In the genomic region with DNA sequence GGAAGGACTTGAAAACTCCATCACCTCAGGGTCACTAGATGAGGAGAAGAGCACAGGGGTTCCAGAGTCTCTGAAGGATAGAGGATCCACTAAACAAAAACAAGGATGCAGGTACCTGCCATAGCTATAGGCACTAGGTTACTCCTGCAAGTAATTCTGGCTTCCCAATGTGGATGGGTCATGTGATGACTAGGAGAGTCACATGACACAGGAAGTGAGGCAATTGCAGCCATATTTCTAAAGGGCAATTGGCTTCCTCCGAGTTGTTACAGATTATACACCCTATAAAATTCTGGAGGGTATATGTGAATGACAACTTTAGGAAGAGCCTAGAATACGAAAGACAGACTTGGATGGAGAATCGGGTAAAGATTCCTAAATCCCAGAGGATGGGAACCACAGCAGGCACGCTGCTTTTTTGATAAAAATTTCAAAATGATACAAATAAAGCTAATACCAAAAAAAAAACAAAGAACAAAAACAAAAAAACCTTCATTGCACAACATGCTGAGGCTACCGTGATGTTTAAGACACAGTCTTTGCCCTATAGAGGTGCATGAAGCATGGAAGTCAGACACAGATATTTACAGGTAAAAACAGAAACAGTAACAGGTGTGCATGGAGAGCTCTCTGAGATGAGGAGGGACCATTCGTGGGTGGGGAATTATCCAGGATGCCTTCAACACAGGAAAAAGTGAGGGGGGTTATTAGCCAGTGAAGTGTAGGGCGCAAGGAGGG, we compare ENCODE assay signal across 1 cellular context.
A peak's percentile ranks its signal among the peaks of the same experiment; 100 is the strongest.
TF ChIP-seq lines count a peak whose summit lies in the region.

No MANE protein-coding gene starts in this region.

TF ChIP-seq in K562, 482 proteins besides CTCF, POLR2A, EP300 and RAD21 (continued from another document and continues in another):
- TF ChIP-seq MEF2A (IDR thresholded peaks at IDR 0.05; ENCODE audit: control insufficient read depth, low read depth, low read length), result no peak
- no peak for TF ChIP-seq ZBTB7A (IDR thresholded peaks at IDR 0.05; ENCODE audit: borderline replicate concordance, control insufficient read depth, low read depth, low read length)
- TF ChIP-seq PYGO2 (tag; IDR thresholded peaks at IDR 0.05), result no peak
- TF ChIP-seq, protein P1, sequence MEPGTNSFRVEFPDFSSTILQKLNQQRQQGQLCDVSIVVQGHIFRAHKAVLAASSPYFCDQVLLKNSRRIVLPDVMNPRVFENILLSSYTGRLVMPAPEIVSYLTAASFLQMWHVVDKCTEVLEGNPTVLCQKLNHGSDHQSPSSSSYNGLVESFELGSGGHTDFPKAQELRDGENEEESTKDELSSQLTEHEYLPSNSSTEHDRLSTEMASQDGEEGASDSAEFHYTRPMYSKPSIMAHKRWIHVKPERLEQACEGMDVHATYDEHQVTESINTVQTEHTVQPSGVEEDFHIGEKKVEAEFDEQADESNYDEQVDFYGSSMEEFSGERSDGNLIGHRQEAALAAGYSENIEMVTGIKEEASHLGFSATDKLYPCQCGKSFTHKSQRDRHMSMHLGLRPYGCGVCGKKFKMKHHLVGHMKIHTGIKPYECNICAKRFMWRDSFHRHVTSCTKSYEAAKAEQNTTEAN (CRISPR knock-in tag; IDR thresholded peaks at IDR 0.05), result no peak
- TF ChIP-seq HMGN3 (IDR thresholded peaks at IDR 0.05; ENCODE audit: borderline replicate concordance, extremely low read depth, insufficient read length, low read depth, low read length), result no peak
- 0 out of 2 replicates have a peak, but pooled peaks have one; percentile 25 for TF ChIP-seq SIN3B (IDR thresholded peaks at IDR 0.05; ENCODE audit: low read depth)
- TF ChIP-seq ZNF311 (CRISPR knock-in tag; IDR thresholded peaks at IDR 0.05), result no peak
- no peak for TF ChIP-seq MAFK (IDR thresholded peaks at IDR 0.05; ENCODE audit: low read length)
- no peak for TF ChIP-seq ZNF146 (CRISPR knock-in tag; IDR thresholded peaks at IDR 0.05; ENCODE audit: unreplicated experiment)
- TF ChIP-seq ARID3B (CRISPR knock-in tag; IDR thresholded peaks at IDR 0.05; ENCODE audit: borderline replicate concordance), result no peak
- TF ChIP-seq MAZ (CRISPR knock-in tag; conservative IDR thresholded peaks at IDR 0.05 in 1 of 2, IDR thresholded peaks at IDR 0.05 in 1 of 2), result no peak
- 0 out of 2 replicates have a peak, but pooled peaks have one; percentile 7 for TF ChIP-seq ZNF766 (CRISPR knock-in tag; conservative IDR thresholded peaks at IDR 0.05)
- no peak for TF ChIP-seq KDM5B (IDR thresholded peaks at IDR 0.05; ENCODE audit: insufficient replicate concordance, low read depth, low read length)
- TF ChIP-seq, protein P2, sequence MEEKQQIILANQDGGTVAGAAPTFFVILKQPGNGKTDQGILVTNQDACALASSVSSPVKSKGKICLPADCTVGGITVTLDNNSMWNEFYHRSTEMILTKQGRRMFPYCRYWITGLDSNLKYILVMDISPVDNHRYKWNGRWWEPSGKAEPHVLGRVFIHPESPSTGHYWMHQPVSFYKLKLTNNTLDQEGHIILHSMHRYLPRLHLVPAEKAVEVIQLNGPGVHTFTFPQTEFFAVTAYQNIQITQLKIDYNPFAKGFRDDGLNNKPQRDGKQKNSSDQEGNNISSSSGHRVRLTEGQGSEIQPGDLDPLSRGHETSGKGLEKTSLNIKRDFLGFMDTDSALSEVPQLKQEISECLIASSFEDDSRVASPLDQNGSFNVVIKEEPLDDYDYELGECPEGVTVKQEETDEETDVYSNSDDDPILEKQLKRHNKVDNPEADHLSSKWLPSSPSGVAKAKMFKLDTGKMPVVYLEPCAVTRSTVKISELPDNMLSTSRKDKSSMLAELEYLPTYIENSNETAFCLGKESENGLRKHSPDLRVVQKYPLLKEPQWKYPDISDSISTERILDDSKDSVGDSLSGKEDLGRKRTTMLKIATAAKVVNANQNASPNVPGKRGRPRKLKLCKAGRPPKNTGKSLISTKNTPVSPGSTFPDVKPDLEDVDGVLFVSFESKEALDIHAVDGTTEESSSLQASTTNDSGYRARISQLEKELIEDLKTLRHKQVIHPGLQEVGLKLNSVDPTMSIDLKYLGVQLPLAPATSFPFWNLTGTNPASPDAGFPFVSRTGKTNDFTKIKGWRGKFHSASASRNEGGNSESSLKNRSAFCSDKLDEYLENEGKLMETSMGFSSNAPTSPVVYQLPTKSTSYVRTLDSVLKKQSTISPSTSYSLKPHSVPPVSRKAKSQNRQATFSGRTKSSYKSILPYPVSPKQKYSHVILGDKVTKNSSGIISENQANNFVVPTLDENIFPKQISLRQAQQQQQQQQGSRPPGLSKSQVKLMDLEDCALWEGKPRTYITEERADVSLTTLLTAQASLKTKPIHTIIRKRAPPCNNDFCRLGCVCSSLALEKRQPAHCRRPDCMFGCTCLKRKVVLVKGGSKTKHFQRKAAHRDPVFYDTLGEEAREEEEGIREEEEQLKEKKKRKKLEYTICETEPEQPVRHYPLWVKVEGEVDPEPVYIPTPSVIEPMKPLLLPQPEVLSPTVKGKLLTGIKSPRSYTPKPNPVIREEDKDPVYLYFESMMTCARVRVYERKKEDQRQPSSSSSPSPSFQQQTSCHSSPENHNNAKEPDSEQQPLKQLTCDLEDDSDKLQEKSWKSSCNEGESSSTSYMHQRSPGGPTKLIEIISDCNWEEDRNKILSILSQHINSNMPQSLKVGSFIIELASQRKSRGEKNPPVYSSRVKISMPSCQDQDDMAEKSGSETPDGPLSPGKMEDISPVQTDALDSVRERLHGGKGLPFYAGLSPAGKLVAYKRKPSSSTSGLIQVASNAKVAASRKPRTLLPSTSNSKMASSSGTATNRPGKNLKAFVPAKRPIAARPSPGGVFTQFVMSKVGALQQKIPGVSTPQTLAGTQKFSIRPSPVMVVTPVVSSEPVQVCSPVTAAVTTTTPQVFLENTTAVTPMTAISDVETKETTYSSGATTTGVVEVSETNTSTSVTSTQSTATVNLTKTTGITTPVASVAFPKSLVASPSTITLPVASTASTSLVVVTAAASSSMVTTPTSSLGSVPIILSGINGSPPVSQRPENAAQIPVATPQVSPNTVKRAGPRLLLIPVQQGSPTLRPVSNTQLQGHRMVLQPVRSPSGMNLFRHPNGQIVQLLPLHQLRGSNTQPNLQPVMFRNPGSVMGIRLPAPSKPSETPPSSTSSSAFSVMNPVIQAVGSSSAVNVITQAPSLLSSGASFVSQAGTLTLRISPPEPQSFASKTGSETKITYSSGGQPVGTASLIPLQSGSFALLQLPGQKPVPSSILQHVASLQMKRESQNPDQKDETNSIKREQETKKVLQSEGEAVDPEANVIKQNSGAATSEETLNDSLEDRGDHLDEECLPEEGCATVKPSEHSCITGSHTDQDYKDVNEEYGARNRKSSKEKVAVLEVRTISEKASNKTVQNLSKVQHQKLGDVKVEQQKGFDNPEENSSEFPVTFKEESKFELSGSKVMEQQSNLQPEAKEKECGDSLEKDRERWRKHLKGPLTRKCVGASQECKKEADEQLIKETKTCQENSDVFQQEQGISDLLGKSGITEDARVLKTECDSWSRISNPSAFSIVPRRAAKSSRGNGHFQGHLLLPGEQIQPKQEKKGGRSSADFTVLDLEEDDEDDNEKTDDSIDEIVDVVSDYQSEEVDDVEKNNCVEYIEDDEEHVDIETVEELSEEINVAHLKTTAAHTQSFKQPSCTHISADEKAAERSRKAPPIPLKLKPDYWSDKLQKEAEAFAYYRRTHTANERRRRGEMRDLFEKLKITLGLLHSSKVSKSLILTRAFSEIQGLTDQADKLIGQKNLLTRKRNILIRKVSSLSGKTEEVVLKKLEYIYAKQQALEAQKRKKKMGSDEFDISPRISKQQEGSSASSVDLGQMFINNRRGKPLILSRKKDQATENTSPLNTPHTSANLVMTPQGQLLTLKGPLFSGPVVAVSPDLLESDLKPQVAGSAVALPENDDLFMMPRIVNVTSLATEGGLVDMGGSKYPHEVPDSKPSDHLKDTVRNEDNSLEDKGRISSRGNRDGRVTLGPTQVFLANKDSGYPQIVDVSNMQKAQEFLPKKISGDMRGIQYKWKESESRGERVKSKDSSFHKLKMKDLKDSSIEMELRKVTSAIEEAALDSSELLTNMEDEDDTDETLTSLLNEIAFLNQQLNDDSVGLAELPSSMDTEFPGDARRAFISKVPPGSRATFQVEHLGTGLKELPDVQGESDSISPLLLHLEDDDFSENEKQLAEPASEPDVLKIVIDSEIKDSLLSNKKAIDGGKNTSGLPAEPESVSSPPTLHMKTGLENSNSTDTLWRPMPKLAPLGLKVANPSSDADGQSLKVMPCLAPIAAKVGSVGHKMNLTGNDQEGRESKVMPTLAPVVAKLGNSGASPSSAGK (IDR thresholded peaks at IDR 0.05), result no peak
- peak; percentile 84 for TF ChIP-seq ELF2 (CRISPR knock-in tag; IDR thresholded peaks at IDR 0.05)
- no peak for TF ChIP-seq EHMT2 (IDR thresholded peaks at IDR 0.05)
- TF ChIP-seq ZNF668 (CRISPR knock-in tag; IDR thresholded peaks at IDR 0.05), result no peak
- TF ChIP-seq ZNF584 (CRISPR knock-in tag; IDR thresholded peaks at IDR 0.05; ENCODE audit: low read depth), result no peak; the same call in 1 of the 2 replicates
- TF ChIP-seq MCM3 (IDR thresholded peaks at IDR 0.05), result no peak
- peak; percentile 97 for TF ChIP-seq PHF20 (IDR thresholded peaks at IDR 0.05; ENCODE audit: partially characterized antibody)
- no peak for TF ChIP-seq RBM22 (IDR thresholded peaks at IDR 0.05; ENCODE audit: low read depth, low read length, poor library complexity, severe bottlenecking)
- no peak for TF ChIP-seq NFATC3 (IDR thresholded peaks at IDR 0.05)
- no peak for TF ChIP-seq KDM1A (IDR thresholded peaks at IDR 0.05)
- no peak for TF ChIP-seq SMAD2 (IDR thresholded peaks at IDR 0.05; ENCODE audit: low read depth, low read length)
- TF ChIP-seq ZC3H11A (IDR thresholded peaks at IDR 0.05; ENCODE audit: low read depth, low read length), result no peak
- no peak for TF ChIP-seq NCOR1 (IDR thresholded peaks at IDR 0.05)
- no peak for TF ChIP-seq PCBP1 (IDR thresholded peaks at IDR 0.05; ENCODE audit: low read depth, low read length, poor library complexity, severe bottlenecking)
- no peak for TF ChIP-seq BRF2 (IDR thresholded peaks at IDR 0.05; ENCODE audit: borderline replicate concordance, insufficient read depth, insufficient read length)
- TF ChIP-seq, protein P3, sequence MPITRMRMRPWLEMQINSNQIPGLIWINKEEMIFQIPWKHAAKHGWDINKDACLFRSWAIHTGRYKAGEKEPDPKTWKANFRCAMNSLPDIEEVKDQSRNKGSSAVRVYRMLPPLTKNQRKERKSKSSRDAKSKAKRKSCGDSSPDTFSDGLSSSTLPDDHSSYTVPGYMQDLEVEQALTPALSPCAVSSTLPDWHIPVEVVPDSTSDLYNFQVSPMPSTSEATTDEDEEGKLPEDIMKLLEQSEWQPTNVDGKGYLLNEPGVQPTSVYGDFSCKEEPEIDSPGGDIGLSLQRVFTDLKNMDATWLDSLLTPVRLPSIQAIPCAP (CRISPR knock-in tag; IDR thresholded peaks at IDR 0.05; ENCODE audit: borderline replicate concordance), result no peak
- TF ChIP-seq ZNF707 (CRISPR knock-in tag; conservative IDR thresholded peaks at IDR 0.05), result no peak
- no peak for TF ChIP-seq RBM15 (IDR thresholded peaks at IDR 0.05; ENCODE audit: insufficient read depth, low read length)
- TF ChIP-seq PTRF (tag; IDR thresholded peaks at IDR 0.05), result no peak
- TF ChIP-seq, protein P4, sequence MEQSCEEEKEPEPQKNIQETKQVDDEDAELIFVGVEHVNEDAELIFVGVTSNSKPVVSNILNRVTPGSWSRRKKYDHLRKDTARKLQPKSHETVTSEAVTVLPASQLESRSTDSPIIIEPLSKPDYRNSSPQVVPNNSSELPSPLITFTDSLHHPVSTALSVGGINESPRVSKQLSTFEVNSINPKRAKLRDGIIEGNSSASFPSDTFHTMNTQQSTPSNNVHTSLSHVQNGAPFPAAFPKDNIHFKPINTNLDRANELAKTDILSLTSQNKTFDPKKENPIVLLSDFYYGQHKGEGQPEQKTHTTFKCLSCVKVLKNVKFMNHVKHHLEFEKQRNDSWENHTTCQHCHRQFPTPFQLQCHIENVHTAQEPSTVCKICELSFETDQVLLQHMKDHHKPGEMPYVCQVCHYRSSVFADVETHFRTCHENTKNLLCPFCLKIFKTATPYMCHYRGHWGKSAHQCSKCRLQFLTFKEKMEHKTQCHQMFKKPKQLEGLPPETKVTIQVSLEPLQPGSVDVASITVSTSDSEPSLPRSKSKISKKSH (CRISPR knock-in tag; IDR thresholded peaks at IDR 0.05), result no peak
- TF ChIP-seq MXI1 (IDR thresholded peaks at IDR 0.05; ENCODE audit: low read depth, low read length), result no peak
- no peak for TF ChIP-seq PHTF2 (CRISPR knock-in tag; IDR thresholded peaks at IDR 0.05)
- TF ChIP-seq ZNF75A (CRISPR knock-in tag; IDR thresholded peaks at IDR 0.05), result no peak
- TF ChIP-seq NRF1 (conservative IDR thresholded peaks at IDR 0.05 in 1 of 2, IDR thresholded peaks at IDR 0.05 in 1 of 2), result no peak
- TF ChIP-seq ZNF41 (CRISPR knock-in tag; conservative IDR thresholded peaks at IDR 0.05), result no peak
- no peak for TF ChIP-seq SREBF1 (IDR thresholded peaks at IDR 0.05; ENCODE audit: borderline replicate concordance, low read depth, low read length)
- TF ChIP-seq ZNF124 (CRISPR knock-in tag; IDR thresholded peaks at IDR 0.05), result no peak
- TF ChIP-seq NBN (IDR thresholded peaks at IDR 0.05; ENCODE audit: low read depth), result peak; percentile 49; the same call in 1 of the 2 replicates
- no peak; a peak in 1 of 4 replicates for TF ChIP-seq HDAC1 (IDR thresholded peaks at IDR 0.05)
- no peak for TF ChIP-seq GATAD2B (IDR thresholded peaks at IDR 0.05; ENCODE audit: borderline replicate concordance)
- TF ChIP-seq ZNF445 (CRISPR knock-in tag; IDR thresholded peaks at IDR 0.05; ENCODE audit: low read depth), result no peak
- no peak for TF ChIP-seq WHSC1 (IDR thresholded peaks at IDR 0.05; ENCODE audit: low read length)
- TF ChIP-seq NFXL1 (CRISPR knock-in tag; IDR thresholded peaks at IDR 0.05), result no peak
- TF ChIP-seq ZNF586 (CRISPR knock-in tag; conservative IDR thresholded peaks at IDR 0.05), result no peak
- no peak for TF ChIP-seq MYC (IDR thresholded peaks at IDR 0.05; ENCODE audit: low read depth, low read length)
- no peak for TF ChIP-seq MYC (CRISPR knock-in tag; IDR thresholded peaks at IDR 0.05; ENCODE audit: borderline replicate concordance, low read depth)
